In the genomic region with DNA sequence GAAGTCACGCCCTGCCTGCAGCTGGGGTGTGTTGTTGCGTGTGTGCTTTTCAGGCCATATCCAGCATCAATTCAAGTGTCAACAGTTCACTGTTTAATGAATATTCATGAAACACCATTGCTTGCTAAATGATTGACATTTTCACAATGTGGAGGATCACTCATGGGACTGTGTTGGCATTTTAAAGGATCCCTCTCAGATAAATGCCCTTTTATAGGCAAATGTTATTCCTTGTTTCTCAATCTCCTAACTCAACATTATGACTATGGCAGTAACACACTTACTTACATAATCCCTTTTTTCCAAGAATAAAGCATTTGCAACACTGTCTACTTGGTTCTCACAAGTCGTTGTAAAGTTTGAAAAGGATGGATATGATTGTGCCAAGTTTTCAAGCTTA, we compare ENCODE assay signal across 22 cellular contexts.
DNase-seq lines count a peak whose midpoint lies in the region; ATAC-seq, FAIRE-seq and TF ChIP-seq lines count a peak whose summit lies in the region.
"Had no signal": no experiment of that assay in that cellular context is flagged by ENCODE, and none has a peak within 500 bp of the region (broad histone marks: within the 10 kb centered on the region; RNA-seq: fewer than 3 reads in every experiment).

No MANE protein-coding gene starts in this region.

- no peak for TF ChIP-seq CTCF in A549 (IDR thresholded peaks at IDR 0.05)
- TF ChIP-seq CTCF in H1 (IDR thresholded peaks at IDR 0.05; ENCODE audit: control extremely low read depth in 1 of 3, insufficient read depth in 1 of 3, low read depth in 1 of 3, low read length in 3 of 3): no peak
- TF ChIP-seq CTCF in neural crest cell (conservative IDR thresholded peaks at IDR 0.05): no peak

- TF ChIP-seq EP300 in A549 (IDR thresholded peaks at IDR 0.05) (no peak), H1 (IDR thresholded peaks at IDR 0.05; ENCODE audit: borderline replicate concordance in 1 of 2, low read depth in 2 of 2, low read length in 2 of 2) (no peak)

- peak overlapping the region; percentile 36 for H4K91ac ChIP-seq in H1 (replicated peaks; ENCODE audit: insufficient read length, low read length)

- no peak overlapping the region for H3K4me3 ChIP-seq in A549
- H3K4me3 ChIP-seq in HUES48 (ENCODE audit: low read depth, low read length): no peak overlapping the region; the same call in 1 of the 2 replicates
- H3K4me3 ChIP-seq in H1 (ENCODE audit: extremely low read depth in 1 of 4, insufficient read depth in 2 of 4, low read depth in 3 of 4, low read length in 4 of 4): peak overlapping the region in 1 of 4 experiments; percentile 35; a peak in 1 of 8 replicates
- H3K4me3 ChIP-seq: MG63, SJSA1 had no signal

- ATAC-seq in A549 (no peak), GM21825 (IDR thresholded peaks at IDR 0.05; ENCODE audit: unreplicated experiment) (no peak)

- 24% methylated on average over 3 of the region's 3 CpGs for WGBS in A549 (ENCODE audit: missing lambda C conversion rate)
- WGBS in H1 (ENCODE audit: extremely low coverage in 1 of 2, insufficient coverage in 1 of 2, insufficient read length in 1 of 2, insufficient replicate concordance in 2 of 2, low coverage in 1 of 2, low lambda C conversion rate in 2 of 2, missing lambda C conversion rate in 1 of 2), 2 experiments: 62% methylated on average over 3 of the region's 3 CpGs; no CpG with 5 or more reads in 1 of the 2 experiments

- TF ChIP-seq POLR2A in A549 (IDR thresholded peaks at IDR 0.05; ENCODE audit: low read length) (no peak), H1 (IDR thresholded peaks at IDR 0.05; ENCODE audit: control extremely low read depth in 1 of 2, low read depth in 2 of 2, low read length in 2 of 2) (no peak)

- TF ChIP-seq RAD21 in A549 (conservative IDR thresholded peaks at IDR 0.05 in 1 of 2, IDR thresholded peaks at IDR 0.05 in 1 of 2) (no peak), H1 (IDR thresholded peaks at IDR 0.05 in 1 of 2, conservative IDR thresholded peaks at IDR 0.05 in 1 of 2; ENCODE audit: low read depth in 2 of 2, low read length in 2 of 2) (no peak)

- no peak overlapping the region for H3K23ac ChIP-seq in H1 (ENCODE audit: insufficient read length)

- H3K4me1 Mint-ChIP-seq in neural crest cell: peaks cover 24% of the 10 kb centered on the region

- H3K27ac ChIP-seq in A549 (no peak overlapping the region), HUES48 (ENCODE audit: low read depth, low read length) (peak overlapping the region; percentile 85), H1 (ENCODE audit: low read depth, low read length) (no peak overlapping the region)
- H3K27ac ChIP-seq: SJSA1 had no signal

- H3K9ac ChIP-seq in HUES48 (ENCODE audit: low read depth, low read length) (0 out of 2 replicates have a peak overlapping the region, but pooled peaks have one; percentile 36), H1 (replicated peaks in 1 of 4; ENCODE audit: extremely low read depth in 1 of 4, low read depth in 3 of 4, low read length in 3 of 4) (no peak overlapping the region)

- H3K27ac Mint-ChIP-seq in neural crest cell (ENCODE audit: unreplicated experiment): no peak overlapping the region
- H3K27ac Mint-ChIP-seq: HFFc6 had no signal

- no peak overlapping the region for H3K4me2 ChIP-seq in A549
- H3K4me2 ChIP-seq in H1 (ENCODE audit: insufficient read depth in 1 of 2, low read depth in 2 of 2, low read length in 2 of 2): peak overlapping the region; percentile 55 to 60

- H3K79me2 ChIP-seq in H1 (ENCODE audit: control insufficient read depth in 1 of 2, insufficient read depth in 2 of 2, low read length in 2 of 2): no peaks in the 10 kb centered on the region

- no peaks in the 10 kb centered on the region for H3K79me1 ChIP-seq in H1 (ENCODE audit: low read depth, low read length)

- H3K4me1 ChIP-seq in A549: no peaks in the 10 kb centered on the region
- H3K4me1 ChIP-seq in HUES48 (ENCODE audit: control insufficient read depth, insufficient read depth, low read length): peaks cover 29% of the 10 kb centered on the region
- peaks cover 0 to 13% (median 5%) of the 10 kb centered on the region in 4 experiments; a peak in 5 of 7 replicates for H3K4me1 ChIP-seq in H1 (replicated peaks in 1 of 4; ENCODE audit: control insufficient read depth in 3 of 4, insufficient read depth in 4 of 4, low read length in 3 of 4)
- H3K4me1 ChIP-seq: SJSA1 had no signal

- peaks cover 3% of the 10 kb centered on the region for H3K36me3 Mint-ChIP-seq in neural crest cell (ENCODE audit: low read depth)

- H4K8ac ChIP-seq in H1 (ENCODE audit: extremely low read depth, insufficient read depth, low read length): no peak overlapping the region

- H3K9me3 Mint-ChIP-seq in neural crest cell: no peaks in the 10 kb centered on the region

- H2BK5ac ChIP-seq in H1 (ENCODE audit: low read depth, low read length): peak overlapping the region; percentile 32; the same call in 1 of the 2 replicates

- no peak overlapping the region for H2AFZ ChIP-seq in H1 (ENCODE audit: low read length)

- no peak overlapping the region for H2BK20ac ChIP-seq in H1 (ENCODE audit: low read length)

- H3K27me3 ChIP-seq in HUES48 (ENCODE audit: control insufficient read depth, insufficient read depth, low read length) (no peaks in the 10 kb centered on the region), H1 (replicated peaks in 1 of 4; ENCODE audit: control insufficient read depth in 3 of 4, extremely low read depth in 1 of 4, insufficient read depth in 3 of 4, low read length in 3 of 4) (no peaks in the 10 kb centered on the region)
- H3K27me3 ChIP-seq: MG63, SJSA1 had no signal

- peak overlapping the region; percentile 74 for H2BK120ac ChIP-seq in H1 (replicated peaks; ENCODE audit: low read depth, low read length)

- H3K9me3 ChIP-seq in A549 (0 out of 3 replicates have a peak, but pooled peaks cover 8% of the 10 kb centered on the region), HUES48 (ENCODE audit: control insufficient read depth, insufficient read depth, low read length) (no peaks in the 10 kb centered on the region), H1 (ENCODE audit: insufficient read depth in 2 of 2, low read depth in 1 of 2, low read length in 1 of 2) (peaks cover 5 to 7% of the 10 kb centered on the region in 2 experiments; a peak in 3 of 4 replicates)
- H3K9me3 ChIP-seq: MG63, SJSA1 had no signal

- H2BK12ac ChIP-seq in H1 (ENCODE audit: low read depth, low read length): no peak overlapping the region

- POLR2A ChIA-PET in A549 (lab: Yijun Ruan, JAX) (no interaction called here), H1 (lab: Charles Lee; ENCODE audit: partially characterized antibody) (no interaction called here)

- H4K20me1 ChIP-seq in H1 (replicated peaks in 1 of 2; ENCODE audit: control insufficient read depth in 1 of 2, insufficient read depth in 2 of 2, low read length in 2 of 2): no peaks in the 10 kb centered on the region

- H2BK15ac ChIP-seq in H1 (ENCODE audit: low read length): no peak overlapping the region

- CTCF ChIA-PET in A549 (lab: Yijun Ruan, JAX): interaction anchor here (1.0 to 1.3 kb wide), 2 partner anchors 17 to 25 kb away, joined by 3 read pairs; no protein-coding TSS in a partner anchor
- CTCF ChIA-PET in H1 (lab: Charles Lee; ENCODE audit: partially characterized antibody): interaction anchor here (0.9 to 1.5 kb wide), 2 partner anchors 44 to 96 kb away, joined by 3 read pairs; no protein-coding TSS in a partner anchor

- FAIRE-seq in A549 (lab: Jason Lieb, UNC) (peak; percentile 36), H1 (lab: Jason Lieb, UNC) (no peak)
- FAIRE-seq: GM12891 had no signal

- 0 out of 2 replicates have a peak, but pooled peaks cover 2% of the 10 kb centered on the region for H3K23me2 ChIP-seq in H1 (ENCODE audit: low read depth, low read length)

- H3K36me3 ChIP-seq in HUES48 (ENCODE audit: control insufficient read depth, insufficient read depth, low read length): no peaks in the 10 kb centered on the region
- H3K36me3 ChIP-seq in H1 (ENCODE audit: control insufficient read depth in 2 of 4, insufficient read depth in 4 of 4, low read length in 3 of 4): no peaks in the 10 kb centered on the region
- H3K36me3 ChIP-seq: MG63, SJSA1 had no signal

- DNase-seq in A549 (ENCODE audit: low read depth in 1 of 2, low spot score in 1 of 2): no peak
- no peak for DNase-seq in H1 (ENCODE audit: low read depth in 1 of 2, low spot score in 2 of 2)
- DNase-seq in neural crest cell (ENCODE audit: low read depth, low spot score): no peak
- DNase-seq in activated CD8-positive, alpha-beta memory T cell treated with anti-CD3 and anti-CD28 coated beads, Interleukin-2, amount 50 U/mL, for 48 hours: no peak
- DNase-seq in iPS-NIHi7 (ENCODE audit: extremely low spot score): no peak
- DNase-seq: 8988T, DMS79 treated with DMSO at 0.1 percent for 48 hours, GF-D8, HFFc6, IMR-90, KG1, MG63, NCI-H1105 treated with DMSO at 0.1 percent for 48 hours, NCI-H1694, NCI-H2029 treated with DMSO at 0.1 percent for 48 hours, NCI-H526 treated with DMSO at 0.1 percent for 48 hours, Right ventricle myocardium superior, RPMI8226 had no signal

- H3K4ac ChIP-seq in H1 (replicated peaks; ENCODE audit: insufficient read length, low read depth, low read length): no peak overlapping the region

- no peak overlapping the region; the same call in 1 of the 2 replicates for H3K18ac ChIP-seq in H1 (ENCODE audit: extremely low read depth, low read length)

- H2AK5ac ChIP-seq in H1 (ENCODE audit: low read depth, low read length): no peak overlapping the region

- H3K27me3 Mint-ChIP-seq in neural crest cell (ENCODE audit: low read depth): no peaks in the 10 kb centered on the region

- no peak overlapping the region for H3K56ac ChIP-seq in H1 (replicated peaks; ENCODE audit: insufficient read length, low read depth, low read length)

- no peak overlapping the region for H3K14ac ChIP-seq in H1 (ENCODE audit: insufficient read length)

- H4K5ac ChIP-seq in H1 (ENCODE audit: insufficient read length, low read depth, low read length): peak overlapping the region; percentile 49

- peak overlapping the region; percentile 11 for H3K4me3 Mint-ChIP-seq in neural crest cell
- H3K4me3 Mint-ChIP-seq: HFFc6 had no signal

TF ChIP-seq in A549, 52 proteins besides CTCF, POLR2A, EP300 and RAD21 (continues in another document):
- TF ChIP-seq, protein P1, sequence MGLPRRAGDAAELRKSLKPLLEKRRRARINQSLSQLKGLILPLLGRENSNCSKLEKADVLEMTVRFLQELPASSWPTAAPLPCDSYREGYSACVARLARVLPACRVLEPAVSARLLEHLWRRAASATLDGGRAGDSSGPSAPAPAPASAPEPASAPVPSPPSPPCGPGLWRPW (IDR thresholded peaks at IDR 0.05): no peak
- TF ChIP-seq CBX2 (IDR thresholded peaks at IDR 0.05; ENCODE audit: borderline replicate concordance, low read depth) (no peak), ZFP36 (IDR thresholded peaks at IDR 0.05; ENCODE audit: borderline replicate concordance, partially characterized antibody) (no peak), EHF (CRISPR knock-in tag; IDR thresholded peaks at IDR 0.05) (no peak)

TF ChIP-seq in H1, 55 proteins besides CTCF, POLR2A, EP300 and RAD21 (continues in another document):
- TF ChIP-seq JUND (IDR thresholded peaks at IDR 0.05; ENCODE audit: low read length) (no peak), RNF2 (IDR thresholded peaks at IDR 0.05; ENCODE audit: borderline replicate concordance, low read depth, low read length, missing control alignments, poor library complexity, severe bottlenecking) (no peak), CHD2 (IDR thresholded peaks at IDR 0.05; ENCODE audit: low read length) (no peak), CHD1 (IDR thresholded peaks at IDR 0.05; ENCODE audit: low read depth, low read length) (no peak), SP1 (IDR thresholded peaks at IDR 0.05; ENCODE audit: low read depth, low read length) (no peak)
